In genomic region chr6:30625511-30625910, GRCh38 we compare ENCODE assay signal across 15 cellular contexts. TPM values are rescaled to one million over a fixed set of nuclear protein-coding genes. Genes with fewer than 3 reads are reported as not detected.
A peak's percentile ranks its signal among the peaks of the same experiment; 100 is the strongest.
DNase-seq lines count a peak whose midpoint lies in the region; ATAC-seq and TF ChIP-seq lines count a peak whose summit lies in the region.
"Had no signal": no experiment of that assay in that cellular context is flagged by ENCODE, and none has a peak within 500 bp of the region (broad histone marks: within the 10 kb centered on the region; RNA-seq: fewer than 3 reads in every experiment).

No MANE protein-coding gene starts in this region.

- CTCF ChIA-PET in CD8-positive, alpha-beta T cell (lab: Charles Lee), result interaction anchor here (0.8 to 2.1 kb wide), 10 partner anchors 10 to 288 kb away, joined by 3 to 12 read pairs (median 4); partner anchors contain the start of gene DHX16

- H3K9me3 Mint-ChIP-seq in CD8-positive, alpha-beta T cell, result no peaks in the 10 kb centered on the region
- no peaks in the 10 kb centered on the region for H3K9me3 Mint-ChIP-seq in nephron
- H3K9me3 Mint-ChIP-seq: activated naive CD8-positive, alpha-beta T cell treated with anti-CD3 and anti-CD28 coated beads, Interleukin-2, amount 10 ng/mL, durations not matched to agents 7 days and 5 days; H9 had no signal

- no peak overlapping the region for H3K4me3 Mint-ChIP-seq in CD8-positive, alpha-beta T cell
- peak overlapping the region; percentile 88 to 92 (median 91) for H3K4me3 Mint-ChIP-seq in nephron

- H3K27me3 Mint-ChIP-seq in CD8-positive, alpha-beta T cell (ENCODE audit: low read depth), result no peaks in the 10 kb centered on the region
- no peaks in the 10 kb centered on the region for H3K27me3 Mint-ChIP-seq in nephron (ENCODE audit: low read depth)
- H3K27me3 Mint-ChIP-seq: activated naive CD8-positive, alpha-beta T cell treated with anti-CD3 and anti-CD28 coated beads, Interleukin-2, amount 10 ng/mL, durations not matched to agents 7 days and 5 days had no signal

- peaks cover 29% of the 10 kb centered on the region for H3K36me3 ChIP-seq in CD8-positive, alpha-beta T cell (ENCODE audit: insufficient read depth, low read length)
- peaks cover 21% of the 10 kb centered on the region for H3K36me3 ChIP-seq in colonic mucosa
- no peaks in the 10 kb centered on the region for H3K36me3 ChIP-seq in uterus

- no peaks in the 10 kb centered on the region for H3K9me3 ChIP-seq in CD8-positive, alpha-beta T cell (ENCODE audit: low read length)
- no peaks in the 10 kb centered on the region for H3K9me3 ChIP-seq in colonic mucosa
- H3K9me3 ChIP-seq in uterus, result no peaks in the 10 kb centered on the region
- H3K9me3 ChIP-seq: pancreas had no signal

- DNase-seq in CD8-positive, alpha-beta T cell, result no peak
- DNase-seq in colonic mucosa (no peak), sciatic nerve (ENCODE audit: low spot score) (no peak), uterus (no peak), DMS53 treated with DMSO at 0.1 percent for 48 hours (lab: John Stamatoyannopoulos, UW; ENCODE audit: unreplicated experiment) (no peak), NCI-H187 (lab: John Stamatoyannopoulos, UW) (no peak)
- DNase-seq: activated CD4-positive, CD25-positive, alpha-beta regulatory T cell; activated naive CD8-positive, alpha-beta T cell treated with anti-CD3 and anti-CD28 coated beads, Interleukin-2, amount 10 ng/mL, durations not matched to agents 7 days and 5 days; H9; NCI-H446; NK-92 treated with Interleukin-12 subunit alpha and Interleukin-12 subunit beta, amount 100 ng/mL, for 24 hours; pancreas; RPMI8226 had no signal

- no peak overlapping the region for H3K9ac ChIP-seq in colonic mucosa (ENCODE audit: low read depth in 2 of 2, low read length in 2 of 2)

- peak overlapping the region; percentile 79 for H3K27ac ChIP-seq in 22Rv1
- H3K27ac ChIP-seq in CD8-positive, alpha-beta T cell (ENCODE audit: low read depth, low read length), result no peak overlapping the region
- H3K27ac ChIP-seq in colonic mucosa, result peak overlapping the region; percentile 80
- H3K27ac ChIP-seq in uterus, result no peak overlapping the region

- H3K4me3 ChIP-seq in CD8-positive, alpha-beta T cell (ENCODE audit: low read depth, low read length), result no peak overlapping the region
- H3K4me3 ChIP-seq in colonic mucosa (no peak overlapping the region), uterus (no peak overlapping the region)
- H3K4me3 ChIP-seq: pancreas had no signal

- H3K4me1 ChIP-seq in CD8-positive, alpha-beta T cell (ENCODE audit: insufficient read depth, low read length), result peaks cover 16% of the 10 kb centered on the region
- H3K4me1 ChIP-seq in colonic mucosa (peaks cover 9% of the 10 kb centered on the region), uterus (peaks cover 0 to 8% of the 10 kb centered on the region in 2 donors)

- no peak for ATAC-seq in CD8-positive, alpha-beta T cell
- no peak for ATAC-seq in sciatic nerve

- peaks cover 32% of the 10 kb centered on the region for H3K4me1 Mint-ChIP-seq in CD8-positive, alpha-beta T cell (ENCODE audit: low read depth)
- H3K4me1 Mint-ChIP-seq in nephron, result peaks cover 20% of the 10 kb centered on the region

- intact Hi-C loops in CD8-positive, alpha-beta T cell (cut with DNase I, micrococcal nuclease), result no loop called here
- intact Hi-C loops in colonic mucosa (cut with DNase I), result no loop called here
- intact Hi-C loops in sciatic nerve (cut with DNase I), result no loop called here
- intact Hi-C loops in uterus (cut with DNase I; ENCODE audit: low total_unique reads), result loop anchor here (5.0 kb wide), 1 partner anchor 47 kb away; the partner anchor contains the start of gene DHX16

- no peaks in the 10 kb centered on the region for H3K27me3 ChIP-seq in CD8-positive, alpha-beta T cell (ENCODE audit: insufficient read depth, low read length)
- H3K27me3 ChIP-seq in colonic mucosa (no peaks in the 10 kb centered on the region), uterus (no peaks in the 10 kb centered on the region)
- H3K27me3 ChIP-seq: pancreas had no signal

- H3K36me3 Mint-ChIP-seq in CD8-positive, alpha-beta T cell, result peaks cover 67% of the 10 kb centered on the region
- peaks cover 49% of the 10 kb centered on the region for H3K36me3 Mint-ChIP-seq in nephron (ENCODE audit: low read depth)

- H3K27ac Mint-ChIP-seq in CD8-positive, alpha-beta T cell, result peak overlapping the region; percentile 97
- H3K27ac Mint-ChIP-seq in nephron, result peak overlapping the region in 2 of 3 experiments; percentile 18 to 87

- POLR2A ChIA-PET in CD8-positive, alpha-beta T cell (lab: Charles Lee), result interaction anchor here (0.9 to 6.3 kb wide), 6 partner anchors 7 to 47 kb away, joined by 3 to 33 read pairs (median 4); partner anchors contain the start of genes DHX16, MRPS18B and PPP1R10

- TF ChIP-seq POLR2A in uterus (IDR thresholded peaks at IDR 0.05), result no peak

- TF ChIP-seq CTCF in 22Rv1 (IDR thresholded peaks at IDR 0.05) (no peak), colonic mucosa (IDR thresholded peaks at IDR 0.05) (no peak), nephron (IDR thresholded peaks at IDR 0.05; ENCODE audit: unreplicated experiment in 3 of 3) (no peak), uterus (IDR thresholded peaks at IDR 0.05) (no peak)
- no peak for TF ChIP-seq CTCF in CD8-positive, alpha-beta T cell (IDR thresholded peaks at IDR 0.05)

RNA-seq across cellular contexts. Expression of gene ATAT1, which starts 1.2 kb away (rescaled TPM):
- 1 to 10 TPM; 4.2 to 6.8 TPM for total RNA-seq in CD8-positive, alpha-beta T cell
- 10 to 100 TPM; 11.5 to 15.9 TPM for total RNA-seq in colonic mucosa
- 14.8 TPM for total RNA-seq in sciatic nerve
- total RNA-seq in uterus, result 10 to 100 TPM in 2 of 4 donors, 1 to 10 TPM in 1, not detected in 1; 8.5 to 10.2 (median 10.1) TPM

RNA-seq across cellular contexts. Expression of gene MRPS18B, which starts 7.9 kb away (rescaled TPM):
- 10 to 100 TPM; 13.5 to 16.4 TPM for total RNA-seq in CD8-positive, alpha-beta T cell
- total RNA-seq in colonic mucosa, result 10 to 100 TPM; 63.6 to 70.3 TPM
- 33.7 TPM for total RNA-seq in sciatic nerve
- 10 to 100 TPM; 15.1 to 45.5 (median 36.7) TPM for total RNA-seq in uterus

RNA-seq across cellular contexts. Expression of gene PPP1R10, which starts 8.5 kb away (rescaled TPM):
- 10 to 100 TPM; 85.5 to 95.4 TPM for total RNA-seq in CD8-positive, alpha-beta T cell
- total RNA-seq in colonic mucosa (10 to 100 TPM; 46.9 to 78.2 TPM), sciatic nerve (76.9 TPM), uterus (10 to 100 TPM; 24.1 to 86.0 (median 40.2) TPM)

RNA-seq across cellular contexts. Expression of gene C6orf136, which starts 21.4 kb away (rescaled TPM):
- total RNA-seq in CD8-positive, alpha-beta T cell, result 10 to 100 TPM; 31.4 to 36.0 TPM
- total RNA-seq in colonic mucosa, result 10 to 100 TPM; 71.3 to 83.3 TPM
- total RNA-seq in sciatic nerve, result 17.0 TPM
- 10 to 100 TPM in 1 of 4 donors, 1 to 10 TPM in 3; 5.6 to 22.2 (median 7.7) TPM for total RNA-seq in uterus

RNA-seq across cellular contexts. Expression of gene DHX16, which starts 47.3 kb away (rescaled TPM):
- total RNA-seq in CD8-positive, alpha-beta T cell, result 10 to 100 TPM; 15.8 to 17.9 TPM
- 10 to 100 TPM; 25.9 to 35.1 TPM for total RNA-seq in colonic mucosa
- 25.2 TPM for total RNA-seq in sciatic nerve
- total RNA-seq in uterus, result 10 to 100 TPM in 2 of 4 donors, 1 to 10 TPM in 2; 3.2 to 31.8 (median 16.3) TPM

Comparison
In these comparisons a context has a peak if more than half of its experiments do, and no peak if none do; other contexts are left out.
1. H3K27ac ChIP-seq: peak in 22Rv1 (single experiment) and colonic mucosa (single experiment); none in CD8-positive, alpha-beta T cell (single experiment) and uterus (0 of 2).